8 cellular contexts compared by ENCODE assay signal in genomic region chr3:52220380-52221026, GRCh38. TPM values are rescaled to one million over a fixed set of nuclear protein-coding genes. Genes with fewer than 3 reads are reported as not detected.
DNase-seq lines count a peak whose midpoint lies in the region; ATAC-seq and TF ChIP-seq lines count a peak whose summit lies in the region.

No MANE protein-coding gene starts in this region.

- DNase-seq in NK-92 (lab: John Stamatoyannopoulos, UW; ENCODE audit: unreplicated experiment) (peak; percentile 22), dorsolateral prefrontal cortex (peak; percentile 77 to 93 (median 87)), medulla oblongata (ENCODE audit: extremely low spot score) (peak; percentile 83)
- DNase-seq in activated CD8-positive, alpha-beta T cell treated with anti-CD3 and anti-CD28 coated beads for 36 hours = peak; percentile 95
- DNase-seq in stimulated activated CD8-positive, alpha-beta memory T cell treated with anti-CD3 and anti-CD28 coated beads, Interleukin-15, amount 100 ng/mL, for 24 hours (ENCODE audit: low read depth) = peak; percentile 90

- H3K79me2 ChIP-seq in DOHH2 (ENCODE audit: control insufficient read depth, low read length) = peaks cover 68% of the 10 kb centered on the region

- TF ChIP-seq CTCF in DOHH2 (IDR thresholded peaks at IDR 0.05; ENCODE audit: low read depth, low read length, poor library complexity, severe bottlenecking) (peak; percentile 95), dorsolateral prefrontal cortex (IDR thresholded peaks at IDR 0.05 in 54 of 56, conservative IDR thresholded peaks at IDR 0.05 in 2 of 56; ENCODE audit: low read depth in 1 of 56, partially characterized antibody in 56 of 56) (peak; percentile 72 to 96 (median 88))
- TF ChIP-seq CTCF in activated CD8-positive, alpha-beta T cell treated with anti-CD3 and anti-CD28 coated beads for 36 hours (IDR thresholded peaks at IDR 0.05) = peak; percentile 79

- intact Hi-C loops in activated CD8-positive, alpha-beta T cell treated with anti-CD3 and anti-CD28 coated beads for 36 hours (cut with micrococcal nuclease) = loop anchor here (2.0 kb wide), 1 partner anchor 118 kb away; no protein-coding TSS in a partner anchor
- intact Hi-C loops in dorsolateral prefrontal cortex (cut with DNase I) = loop anchor here in 1 of 2 donors (5.0 kb wide), 1 partner anchor 117 kb away; no protein-coding TSS in a partner anchor

- POLR2A ChIA-PET in activated CD8-positive, alpha-beta T cell treated with anti-CD3 and anti-CD28 coated beads for 36 hours (lab: Charles Lee) = interaction anchor here (0.6 to 33.3 kb wide), 11 partner anchors 9 to 225 kb away, joined by 3 to 949 read pairs (median 5); partner anchors contain the start of genes GLYCTK, TWF2 and WDR82

- ATAC-seq in HG03342 (IDR thresholded peaks at IDR 0.05; ENCODE audit: unreplicated experiment) (peak; percentile 48), HG03460 (IDR thresholded peaks at IDR 0.05; ENCODE audit: unreplicated experiment) (no peak)
- peak; percentile 71 for ATAC-seq in activated CD8-positive, alpha-beta T cell treated with anti-CD3 and anti-CD28 coated beads for 36 hours

- peak overlapping the region; percentile 12 for H3K4me3 Mint-ChIP-seq in activated CD8-positive, alpha-beta T cell treated with anti-CD3 and anti-CD28 coated beads for 36 hours

- no peaks in the 10 kb centered on the region for H3K9me3 Mint-ChIP-seq in activated CD8-positive, alpha-beta T cell treated with anti-CD3 and anti-CD28 coated beads for 36 hours

- H3K36me3 ChIP-seq in DOHH2 (ENCODE audit: control insufficient read depth, low read length) = peaks cover 80% of the 10 kb centered on the region

- H3K9me3 ChIP-seq in DOHH2 (ENCODE audit: control insufficient read depth, insufficient read depth, low read length) = no peaks in the 10 kb centered on the region

- CTCF ChIA-PET in activated CD8-positive, alpha-beta T cell treated with anti-CD3 and anti-CD28 coated beads for 36 hours (lab: Charles Lee) = interaction anchor here (0.7 to 11.9 kb wide), 48 partner anchors 9 to 335 kb away, joined by 3 to 223 read pairs (median 6); partner anchors contain the start of genes ACY1, ALAS1, GLYCTK and POC1A

- H3K27me3 ChIP-seq in DOHH2 (ENCODE audit: control insufficient read depth, low read length) (no peaks in the 10 kb centered on the region), dorsolateral prefrontal cortex (no peaks in the 10 kb centered on the region)

- no peak overlapping the region for H3K27ac Mint-ChIP-seq in activated CD8-positive, alpha-beta T cell treated with anti-CD3 and anti-CD28 coated beads for 36 hours

- peaks cover 8% of the 10 kb centered on the region; the same call in 1 of the 2 replicates for H4K20me1 ChIP-seq in DOHH2 (ENCODE audit: control insufficient read depth, insufficient read depth, low read depth, low read length)

- peaks cover 83% of the 10 kb centered on the region for H3K4me1 Mint-ChIP-seq in activated CD8-positive, alpha-beta T cell treated with anti-CD3 and anti-CD28 coated beads for 36 hours (ENCODE audit: low read depth)

- peaks cover 7% of the 10 kb centered on the region for H3K36me3 Mint-ChIP-seq in activated CD8-positive, alpha-beta T cell treated with anti-CD3 and anti-CD28 coated beads for 36 hours (ENCODE audit: low read depth)

- H3F3A ChIP-seq in DOHH2 (ENCODE audit: control insufficient read depth, insufficient read depth) = no peaks in the 10 kb centered on the region

- peak overlapping the region; percentile 45 for H3K4me2 ChIP-seq in DOHH2 (ENCODE audit: low read length)

- H3K27me3 Mint-ChIP-seq in activated CD8-positive, alpha-beta T cell treated with anti-CD3 and anti-CD28 coated beads for 36 hours = no peaks in the 10 kb centered on the region

- H3K4me3 ChIP-seq in DOHH2 (ENCODE audit: low read length) = peak overlapping the region; percentile 15; the same call in 1 of the 2 replicates
- H3K4me3 ChIP-seq in dorsolateral prefrontal cortex = no peak overlapping the region

- 0 out of 2 replicates have a peak overlapping the region, but pooled peaks have one; percentile 8 for H3K27ac ChIP-seq in DOHH2 (ENCODE audit: low read depth, low read length)
- peak overlapping the region in 3 of 59 donors; percentile 31 to 48 (median 45) for H3K27ac ChIP-seq in dorsolateral prefrontal cortex

- no peaks in the 10 kb centered on the region for H3K9me2 ChIP-seq in DOHH2 (replicated peaks; ENCODE audit: control insufficient read depth, low read length)

- H3K4me1 ChIP-seq in DOHH2 (ENCODE audit: control insufficient read depth, low read length) = peaks cover 30% of the 10 kb centered on the region

RNA-seq across cellular contexts. Expression of gene TLR9, which starts 4.9 kb away (rescaled TPM):
- total RNA-seq in activated CD8-positive, alpha-beta T cell treated with anti-CD3 and anti-CD28 coated beads for 36 hours = 1 to 10 TPM; 2.0 TPM
- 1 to 10 TPM in 31 of 120 experiments, under 1 TPM in 74, not detected in 15; 0.25 to 5.2 (median 0.78) TPM for total RNA-seq in dorsolateral prefrontal cortex

RNA-seq across cellular contexts. Expression of gene TWF2, which starts 18.5 kb away (rescaled TPM):
- total RNA-seq in activated CD8-positive, alpha-beta T cell treated with anti-CD3 and anti-CD28 coated beads for 36 hours = 100 to 1,000 TPM; 137 TPM
- total RNA-seq in dorsolateral prefrontal cortex = 10 to 100 TPM; 20.8 to 63.7 (median 47.3) TPM

RNA-seq across cellular contexts. Expression of gene ALAS1, which starts 22.5 kb away (rescaled TPM):
- total RNA-seq in activated CD8-positive, alpha-beta T cell treated with anti-CD3 and anti-CD28 coated beads for 36 hours = 10 to 100 TPM; 54.3 to 54.6 TPM
- total RNA-seq in dorsolateral prefrontal cortex = 10 to 100 TPM; 34.8 to 81.1 (median 55.4) TPM

RNA-seq across cellular contexts. Expression of gene PPM1M, which starts 25.1 kb away (rescaled TPM):
- total RNA-seq in activated CD8-positive, alpha-beta T cell treated with anti-CD3 and anti-CD28 coated beads for 36 hours = 100 to 1,000 TPM in 1 of 2 experiments, 10 to 100 TPM in 1; 94.3 to 100 TPM
- 10 to 100 TPM in 119 of 120 experiments, 1 to 10 TPM in 1; 9.8 to 25.1 (median 17.6) TPM for total RNA-seq in dorsolateral prefrontal cortex

RNA-seq across cellular contexts. Expression of gene WDR82, which starts 57.9 kb away (rescaled TPM):
- 100 to 1,000 TPM; 103 to 105 TPM for total RNA-seq in activated CD8-positive, alpha-beta T cell treated with anti-CD3 and anti-CD28 coated beads for 36 hours
- total RNA-seq in dorsolateral prefrontal cortex = 100 to 1,000 TPM in 28 of 120 experiments, 10 to 100 TPM in 92; 61.0 to 123 (median 91.2) TPM

Comparison
In these comparisons a context has a peak if more than half of its experiments do, and no peak if none do; other contexts are left out.
1. DNase-seq: peak in every context shown above with its lines; median percentile 95 in activated CD8-positive, alpha-beta T cell treated with anti-CD3 and anti-CD28 coated beads for 36 hours; 90 in stimulated activated CD8-positive, alpha-beta memory T cell treated with anti-CD3 and anti-CD28 coated beads, Interleukin-15, amount 100 ng/mL, for 24 hours; 87 in dorsolateral prefrontal cortex; 83 in medulla oblongata; 22 in NK-92.